Comparison of ENCODE assay signal across 8 cellular contexts in the genomic region with DNA sequence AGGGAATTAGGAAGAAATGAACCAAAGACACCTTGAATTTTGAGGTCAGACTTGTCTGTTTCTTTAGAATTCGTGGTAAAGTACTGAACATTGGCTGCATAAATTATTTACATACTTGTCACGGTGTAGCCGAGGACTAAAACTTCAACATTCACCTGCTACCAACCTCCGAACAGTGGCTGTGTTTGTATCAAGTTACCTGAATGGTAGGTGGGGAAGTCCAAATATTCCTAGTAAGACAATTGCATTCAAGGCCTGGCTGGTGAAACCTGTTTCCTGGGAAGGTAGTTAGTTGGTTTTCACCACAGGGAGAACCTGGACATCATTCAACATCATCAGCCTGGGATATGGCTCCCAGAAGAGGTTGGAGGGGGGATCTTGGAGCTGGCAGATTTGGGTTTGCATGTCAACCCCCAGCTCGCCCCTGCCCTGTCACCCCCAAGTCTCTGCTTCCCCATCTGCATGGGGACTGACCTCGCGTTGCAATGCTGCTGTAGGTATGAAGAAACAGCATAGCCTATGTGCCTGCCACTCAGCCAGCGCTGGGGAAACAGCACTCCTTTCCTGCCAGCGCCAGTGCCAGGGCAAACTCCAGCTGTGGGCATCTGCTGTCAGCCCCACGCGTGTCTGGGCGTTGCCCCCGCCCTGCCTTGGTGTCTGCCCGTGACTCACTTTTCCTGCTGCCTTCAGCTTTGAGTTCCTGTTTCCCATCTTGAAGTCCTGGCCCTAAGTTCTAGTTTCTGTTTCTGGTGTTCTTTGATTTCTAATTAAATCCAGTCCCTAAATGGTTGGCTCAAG. TPM values are rescaled to one million over a fixed set of nuclear protein-coding genes. Genes with fewer than 3 reads are reported as not detected.
A peak's percentile ranks its signal among the peaks of the same experiment; 100 is the strongest.
DNase-seq lines count a peak whose midpoint lies in the region; ATAC-seq, FAIRE-seq and TF ChIP-seq lines count a peak whose summit lies in the region.

No MANE protein-coding gene starts in this region.

- peak overlapping the region; percentile 66 for H3K27ac Mint-ChIP-seq in activated CD8-positive, alpha-beta T cell treated with anti-CD3 and anti-CD28 coated beads, Interleukin-2, amount 10 ng/mL, durations not matched to agents 7 days and 5 days

- H3K9me3 Mint-ChIP-seq in activated CD8-positive, alpha-beta T cell treated with anti-CD3 and anti-CD28 coated beads, Interleukin-2, amount 10 ng/mL, durations not matched to agents 7 days and 5 days (ENCODE audit: insufficient read depth): no peaks in the 10 kb centered on the region

- TF ChIP-seq POLR2A in GM12891 (IDR thresholded peaks at IDR 0.05; ENCODE audit: low read depth, low read length): no peak

- POLR2A ChIA-PET in activated CD8-positive, alpha-beta T cell treated with anti-CD3 and anti-CD28 coated beads, Interleukin-2, amount 10 ng/mL, durations not matched to agents 7 days and 5 days (lab: Charles Lee): no interaction called here

- H3K27me3 ChIP-seq in small intestine (ENCODE audit: control insufficient read depth in 2 of 2, insufficient read depth in 2 of 2, low read length in 2 of 2): no peaks in the 10 kb centered on the region

- DNase-seq in GM12891 (ENCODE audit: insufficient read length, low spot score): no peak
- DNase-seq in activated CD8-positive, alpha-beta T cell treated with anti-CD3 and anti-CD28 coated beads, Interleukin-2, amount 10 ng/mL, durations not matched to agents 7 days and 5 days: peak; percentile 31
- peak; percentile 25 for DNase-seq in globus pallidus (ENCODE audit: low spot score)
- DNase-seq in small intestine: peak; percentile 70
- no peak for DNase-seq in effector CD8-positive, alpha-beta T cell (lab: John Stamatoyannopoulos, UW)
- no peak for DNase-seq in NCI-H1694 (lab: John Stamatoyannopoulos, UW)

- peak overlapping the region in 1 of 2 donors; percentile 6 for H3K27ac ChIP-seq in small intestine (ENCODE audit: low read depth in 1 of 2, low read length in 1 of 2)

- no peaks in the 10 kb centered on the region for H3K27me3 Mint-ChIP-seq in activated CD8-positive, alpha-beta T cell treated with anti-CD3 and anti-CD28 coated beads, Interleukin-2, amount 10 ng/mL, durations not matched to agents 7 days and 5 days (ENCODE audit: low read depth)

- H3K36me3 Mint-ChIP-seq in activated CD8-positive, alpha-beta T cell treated with anti-CD3 and anti-CD28 coated beads, Interleukin-2, amount 10 ng/mL, durations not matched to agents 7 days and 5 days (ENCODE audit: low read depth): no peaks in the 10 kb centered on the region

- CTCF ChIA-PET in activated CD8-positive, alpha-beta T cell treated with anti-CD3 and anti-CD28 coated beads, Interleukin-2, amount 10 ng/mL, durations not matched to agents 7 days and 5 days (lab: Charles Lee): no interaction called here

- ATAC-seq in HG03175 (IDR thresholded peaks at IDR 0.05; ENCODE audit: unreplicated experiment) (peak; percentile 52), GM18519 (IDR thresholded peaks at IDR 0.05; ENCODE audit: low FRiP score, unreplicated experiment) (no peak)
- peak; percentile 64 for ATAC-seq in activated CD8-positive, alpha-beta T cell treated with anti-CD3 and anti-CD28 coated beads, Interleukin-2, amount 10 ng/mL, durations not matched to agents 7 days and 5 days

- no peaks in the 10 kb centered on the region for H3K9me3 ChIP-seq in small intestine (ENCODE audit: control insufficient read depth, low read depth)

- no peaks in the 10 kb centered on the region for H3K4me1 ChIP-seq in small intestine (ENCODE audit: control insufficient read depth in 2 of 2, insufficient read depth in 1 of 2, low read depth in 1 of 2, low read length in 1 of 2)

- H3K4me1 Mint-ChIP-seq in activated CD8-positive, alpha-beta T cell treated with anti-CD3 and anti-CD28 coated beads, Interleukin-2, amount 10 ng/mL, durations not matched to agents 7 days and 5 days (ENCODE audit: low read depth): peaks cover 22% of the 10 kb centered on the region

- no peak for FAIRE-seq in GM12891 (lab: Jason Lieb, UNC)
- FAIRE-seq in small intestine (lab: Jason Lieb, UNC): no peak

- H3K4me3 ChIP-seq in small intestine (ENCODE audit: low read depth in 1 of 2, low read length in 2 of 2): no peak overlapping the region

- no peaks in the 10 kb centered on the region for H3K36me3 ChIP-seq in small intestine (ENCODE audit: control insufficient read depth in 2 of 2, insufficient read depth in 2 of 2, low read length in 2 of 2)

- WGBS in small intestine, 3 donors: 39 to 56% (median 39%) methylated on average over 14 of the region's 14 CpGs

- no peak overlapping the region for H3K4me3 Mint-ChIP-seq in activated CD8-positive, alpha-beta T cell treated with anti-CD3 and anti-CD28 coated beads, Interleukin-2, amount 10 ng/mL, durations not matched to agents 7 days and 5 days

TF ChIP-seq in GM12891, 5 proteins besides CTCF, POLR2A, EP300 and RAD21:
- TF ChIP-seq PAX5 (IDR thresholded peaks at IDR 0.05; ENCODE audit: insufficient read depth, low read length, severe bottlenecking) (no peak), SPI1 (IDR thresholded peaks at IDR 0.05; ENCODE audit: low read depth, low read length) (peak; percentile 47; the same call in 1 of the 2 replicates)

RNA-seq across cellular contexts. Expression of gene LARP4B, which starts 12.7 kb away (rescaled TPM):
- polyA plus RNA-seq in GM12891 (2012; ENCODE audit: low read depth, missing spikeins): 20.1 TPM
- 100 to 1,000 TPM; 107 to 108 TPM for total RNA-seq in activated CD8-positive, alpha-beta T cell treated with anti-CD3 and anti-CD28 coated beads, Interleukin-2, amount 10 ng/mL, durations not matched to agents 7 days and 5 days
- polyA plus RNA-seq in small intestine: 10 to 100 TPM; 12.4 to 23.4 (median 19.0) TPM

RNA-seq across cellular contexts. Expression of gene GTPBP4, which starts 44.0 kb away (rescaled TPM):
- 42.0 TPM for polyA plus RNA-seq in GM12891 (2012; ENCODE audit: low read depth, missing spikeins)
- total RNA-seq in activated CD8-positive, alpha-beta T cell treated with anti-CD3 and anti-CD28 coated beads, Interleukin-2, amount 10 ng/mL, durations not matched to agents 7 days and 5 days: 10 to 100 TPM; 66.0 to 67.1 TPM
- polyA plus RNA-seq in small intestine: 10 to 100 TPM; 16.8 to 32.3 (median 27.8) TPM

Comparison
In these comparisons a context has a peak if more than half of its experiments do, and no peak if none do; other contexts are left out.
1. DNase-seq: peak in activated CD8-positive, alpha-beta T cell treated with anti-CD3 and anti-CD28 coated beads, Interleukin-2, amount 10 ng/mL, durations not matched to agents 7 days and 5 days (single experiment), globus pallidus (single experiment) and small intestine (single experiment); none in GM12891 (single experiment), effector CD8-positive, alpha-beta T cell (single experiment) and NCI-H1694 (single experiment).